Comparison of ENCODE assay signal across 17 cellular contexts in genomic region chr6:34795836-34796425, GRCh38. TPM values are rescaled to one million over a fixed set of nuclear protein-coding genes. Genes with fewer than 3 reads are reported as not detected.
DNase-seq lines count a peak whose midpoint lies in the region; ATAC-seq and TF ChIP-seq lines count a peak whose summit lies in the region.
"Had no signal": no experiment of that assay in that cellular context is flagged by ENCODE, and none has a peak within 500 bp of the region (broad histone marks: within the 10 kb centered on the region; RNA-seq: fewer than 3 reads in every experiment).

No MANE protein-coding gene starts in this region.

- H4K20me1 ChIP-seq in IMR-90 (ENCODE audit: insufficient read depth, low read length): peaks cover 21% of the 10 kb centered on the region; the same call in 1 of the 2 replicates

- BruUV-seq in Caco-2 (replicated peaks; lab: Mats Ljungman, UMichigan) (no TSS peak), IMR-90 (replicated peaks; lab: Mats Ljungman, UMichigan) (no TSS peak)

- no peak for TF ChIP-seq CTCF in Caco-2 (IDR thresholded peaks at IDR 0.05; ENCODE audit: insufficient read depth in 1 of 2, low read depth in 1 of 2, low read length in 1 of 2, severe bottlenecking in 1 of 2, unreplicated experiment in 1 of 2)
- no peak for TF ChIP-seq CTCF in IMR-90 (conservative IDR thresholded peaks at IDR 0.05; ENCODE audit: low read depth, low read length)
- no peak for TF ChIP-seq CTCF in mesothelial cell of epicardium (IDR thresholded peaks at IDR 0.05; ENCODE audit: unreplicated experiment)

- intact Hi-C loops in Caco-2 (cut with micrococcal nuclease; ENCODE audit: unreplicated experiment): no loop called here
- intact Hi-C loops in IMR-90 (cut with micrococcal nuclease): no loop called here

- H3K9ac ChIP-seq in IMR-90 (ENCODE audit: low read depth, low read length): no peak overlapping the region

- H4K8ac ChIP-seq in IMR-90 (ENCODE audit: low read depth in 2 of 2, low read length in 2 of 2): no peak overlapping the region

- in situ Hi-C loops in IMR-90 (cut with MboI; ENCODE audit: low sequenced_read_pairs): no loop called here

- H3K23ac ChIP-seq in IMR-90 (ENCODE audit: low read depth, low read length): no peak overlapping the region

- H3K4me1 Mint-ChIP-seq in Caco-2 (ENCODE audit: low read depth, unreplicated experiment) (peaks cover 16% of the 10 kb centered on the region), mesothelial cell of epicardium (peaks cover 33% of the 10 kb centered on the region)
- H3K4me1 Mint-ChIP-seq in stimulated activated naive B cell treated with anti-CD40 and anti-IgM and Interleukin-4, amounts not matched to agents 10 μg/mL and 1 μg/mL and 100 μg/mL, for 72 hours: peaks cover 17 to 30% of the 10 kb centered on the region in 2 donors

- dilution Hi-C loops in IMR-90 (cut with HindIII; ENCODE audit: low sequenced_read_pairs, unreplicated experiment): no loop called here

- no peak overlapping the region for H3K18ac ChIP-seq in IMR-90 (ENCODE audit: low read depth, low read length)

- H3K14ac ChIP-seq in IMR-90 (replicated peaks; ENCODE audit: low read depth, low read length): no peak overlapping the region

- no peak overlapping the region for H2AK5ac ChIP-seq in IMR-90 (ENCODE audit: low read depth, low read length)

- H2BK20ac ChIP-seq in IMR-90 (ENCODE audit: low read depth, low read length): no peak overlapping the region

- no peak overlapping the region for H3K27ac ChIP-seq in IMR-90 (ENCODE audit: insufficient read depth, low read length)
- H3K27ac ChIP-seq: HL-60, thyroid gland had no signal

- no peak overlapping the region for H2BK120ac ChIP-seq in IMR-90 (ENCODE audit: low read depth, low read length)

- H3K27ac Mint-ChIP-seq in Caco-2 (ENCODE audit: unreplicated experiment) (peak overlapping the region; percentile 42), mesothelial cell of epicardium (peak overlapping the region; percentile 76)
- no peak overlapping the region for H3K27ac Mint-ChIP-seq in stimulated activated naive B cell treated with anti-CD40 and anti-IgM and Interleukin-4, amounts not matched to agents 10 μg/mL and 1 μg/mL and 100 μg/mL, for 72 hours
- H3K27ac Mint-ChIP-seq: activated T-helper 17 cell treated with anti-CD3 and anti-CD28 coated beads, Interleukin-2, amount 50 U/mL, for 72 hours had no signal

- ATAC-seq in IMR-90 (ENCODE audit: low read depth): peak; percentile 60
- no peak for ATAC-seq in stimulated activated naive B cell treated with anti-CD40 and anti-IgM and Interleukin-4, amounts not matched to agents 10 μg/mL and 1 μg/mL and 100 μg/mL, for 72 hours (replicated peaks)
- ATAC-seq in GM21360 (IDR thresholded peaks at IDR 0.05; ENCODE audit: unreplicated experiment): no peak
- ATAC-seq in GM18520 (IDR thresholded peaks at IDR 0.05; ENCODE audit: unreplicated experiment): no peak
- ATAC-seq: activated T-helper 17 cell treated with anti-CD3 and anti-CD28 coated beads, Interleukin-2, amount 50 U/mL, for 72 hours had no signal

- no CpG with 5 or more reads among the region's 2 CpGs for WGBS in IMR-90 (ENCODE audit: extremely low coverage in 2 of 2, insufficient read length in 1 of 2), 2 experiments

- H3K27me3 Mint-ChIP-seq in Caco-2 (ENCODE audit: insufficient read depth, unreplicated experiment) (no peaks in the 10 kb centered on the region), mesothelial cell of epicardium (ENCODE audit: low read depth) (no peaks in the 10 kb centered on the region)
- H3K27me3 Mint-ChIP-seq in stimulated activated naive B cell treated with anti-CD40 and anti-IgM and Interleukin-4, amounts not matched to agents 10 μg/mL and 1 μg/mL and 100 μg/mL, for 72 hours: no peaks in the 10 kb centered on the region
- H3K27me3 Mint-ChIP-seq: activated T-helper 17 cell treated with anti-CD3 and anti-CD28 coated beads, Interleukin-2, amount 50 U/mL, for 72 hours had no signal

- H3K36me3 ChIP-seq in Caco-2 (ENCODE audit: control insufficient read depth, insufficient read depth, low read length) (no peaks in the 10 kb centered on the region; the same call in 1 of the 2 replicates), IMR-90 (ENCODE audit: control insufficient read depth, insufficient read depth, low read length) (no peaks in the 10 kb centered on the region)
- H3K36me3 ChIP-seq: right lobe of liver, thyroid gland had no signal

- H3K36me3 Mint-ChIP-seq in Caco-2 (ENCODE audit: insufficient read depth, unreplicated experiment): peaks cover 27% of the 10 kb centered on the region
- no peaks in the 10 kb centered on the region for H3K36me3 Mint-ChIP-seq in mesothelial cell of epicardium
- peaks cover 3 to 12% of the 10 kb centered on the region in 2 donors for H3K36me3 Mint-ChIP-seq in stimulated activated naive B cell treated with anti-CD40 and anti-IgM and Interleukin-4, amounts not matched to agents 10 μg/mL and 1 μg/mL and 100 μg/mL, for 72 hours

- H3K4me3 ChIP-seq in Caco-2 (ENCODE audit: low read depth, low read length) (no peak overlapping the region), IMR-90 (ENCODE audit: insufficient read depth, low read depth, low read length) (no peak overlapping the region)
- H3K4me3 ChIP-seq: lung, right lobe of liver, thyroid gland had no signal

- H3K27me3 ChIP-seq in Caco-2 (replicated peaks; ENCODE audit: control insufficient read depth, insufficient read depth, low read length): no peaks in the 10 kb centered on the region
- H3K27me3 ChIP-seq in IMR-90 (ENCODE audit: control insufficient read depth, insufficient read depth, low read length): no peaks in the 10 kb centered on the region
- H3K27me3 ChIP-seq: right lobe of liver, thyroid gland had no signal

- H3K4me3 Mint-ChIP-seq in Caco-2 (ENCODE audit: unreplicated experiment) (peak overlapping the region; percentile 11), mesothelial cell of epicardium (no peak overlapping the region)
- H3K4me3 Mint-ChIP-seq in stimulated activated naive B cell treated with anti-CD40 and anti-IgM and Interleukin-4, amounts not matched to agents 10 μg/mL and 1 μg/mL and 100 μg/mL, for 72 hours: no peak overlapping the region
- H3K4me3 Mint-ChIP-seq: activated T-helper 17 cell treated with anti-CD3 and anti-CD28 coated beads, Interleukin-2, amount 50 U/mL, for 72 hours had no signal

- no peak for TF ChIP-seq POLR2A in IMR-90 (IDR thresholded peaks at IDR 0.05; ENCODE audit: low read depth, low read length)

- H2AFZ ChIP-seq in IMR-90 (replicated peaks; ENCODE audit: low read length, poor library complexity): no peak overlapping the region

- H2AK9ac ChIP-seq in IMR-90 (replicated peaks; ENCODE audit: low read depth, low read length, poor library complexity): no peak overlapping the region

- H3K4me2 ChIP-seq in IMR-90 (ENCODE audit: low read depth, low read length): no peak overlapping the region

- H3K9me3 ChIP-seq in Caco-2 (no peaks in the 10 kb centered on the region), IMR-90 (ENCODE audit: control insufficient read depth, insufficient read depth, low read length) (no peaks in the 10 kb centered on the region)
- H3K9me3 ChIP-seq: right lobe of liver, thyroid gland had no signal

- no peak for TF ChIP-seq RAD21 in IMR-90 (IDR thresholded peaks at IDR 0.05; ENCODE audit: low read length)

- DNase-seq in Caco-2 (no peak), IMR-90 (peak; percentile 64), dermis blood vessel endothelial cell (peak; percentile 30), mesothelial cell of epicardium (ENCODE audit: low spot score in 2 of 2, unreplicated experiment in 2 of 2) (no peak), D341Med (ENCODE audit: low spot score) (no peak)
- DNase-seq in stimulated activated naive B cell treated with anti-CD40 and anti-IgM and Interleukin-4, amounts not matched to agents 10 μg/mL and 1 μg/mL and 100 μg/mL, for 72 hours: no peak
- DNase-seq: DMS 273 treated with DMSO at 0.1 percent for 48 hours, Kasumi-1, NCI-H1930, NCI-H526, right lobe of liver, thyroid gland had no signal

- H2BK5ac ChIP-seq in IMR-90 (ENCODE audit: low read depth, low read length, poor library complexity, severe bottlenecking): no peak overlapping the region

- no peak overlapping the region for H4K5ac ChIP-seq in IMR-90 (ENCODE audit: low read depth, low read length)

- CTCF ChIA-PET in Caco-2 (lab: Charles Lee): no interaction called here
- CTCF ChIA-PET in IMR-90 (lab: Yijun Ruan, JAX): no interaction called here

- H3K79me1 ChIP-seq in IMR-90 (ENCODE audit: low read depth in 1 of 2, low read length in 2 of 2): peaks cover 3 to 9% of the 10 kb centered on the region in 2 experiments; a peak in 3 of 4 replicates

- H3K4me1 ChIP-seq in Caco-2: peaks cover 53% of the 10 kb centered on the region
- H3K4me1 ChIP-seq in IMR-90 (ENCODE audit: control insufficient read depth, insufficient read depth, low read length): peaks cover 6% of the 10 kb centered on the region; the same call in 1 of the 2 replicates

- H3K4ac ChIP-seq in IMR-90 (ENCODE audit: low read depth, low read length): no peak overlapping the region

- POLR2A ChIA-PET in Caco-2 (lab: Charles Lee): no interaction called here
- POLR2A ChIA-PET in IMR-90 (lab: Charles Lee; ENCODE audit: unreplicated experiment): no interaction called here

- no peak overlapping the region for H2BK15ac ChIP-seq in IMR-90 (ENCODE audit: low read depth, low read length)

- H3K9me3 Mint-ChIP-seq in Caco-2 (ENCODE audit: unreplicated experiment) (no peaks in the 10 kb centered on the region), mesothelial cell of epicardium (no peaks in the 10 kb centered on the region)
- no peaks in the 10 kb centered on the region for H3K9me3 Mint-ChIP-seq in stimulated activated naive B cell treated with anti-CD40 and anti-IgM and Interleukin-4, amounts not matched to agents 10 μg/mL and 1 μg/mL and 100 μg/mL, for 72 hours
- H3K9me3 Mint-ChIP-seq: activated T-helper 17 cell treated with anti-CD3 and anti-CD28 coated beads, Interleukin-2, amount 50 U/mL, for 72 hours had no signal

- no peak overlapping the region for H3K56ac ChIP-seq in IMR-90 (ENCODE audit: extremely low read depth, insufficient read depth, low read length)

- no peak overlapping the region for H4K91ac ChIP-seq in IMR-90 (ENCODE audit: insufficient read depth, low read depth, low read length)

- peaks cover 6% of the 10 kb centered on the region; the same call in 1 of the 2 replicates for H3K9me1 ChIP-seq in IMR-90 (ENCODE audit: insufficient read depth, low read length)

RNA-seq across cellular contexts. Expression of gene BLTP3A, which starts 4.0 kb away (rescaled TPM):
- total RNA-seq in Caco-2 (2022): 40.3 and 41.6 TPM in 2 replicates
- 4.2 and 4.7 TPM in 2 replicates for total RNA-seq in IMR-90 (2012; rRNA removed)
- polyA plus RNA-seq in IMR-90 (2012; rRNA removed): 3.0 and 3.1 TPM in 2 replicates
- polyA plus RNA-seq in IMR-90 (2012; cell fraction: cytosol; rRNA removed): 1.6 and 1.9 TPM in 2 replicates
- 1.9 and 3.6 TPM in 2 replicates for polyA plus RNA-seq in IMR-90 (2012; cell fraction: nucleus; rRNA removed; ENCODE audit: low replicate concordance)
- 9.7 and 20.2 TPM in 2 replicates for total RNA-seq in dermis blood vessel endothelial cell
- 14.6 to 14.9 TPM (median 14.7 TPM) in 3 replicates for total RNA-seq in mesothelial cell of epicardium

RNA-seq across cellular contexts. Expression of gene SNRPC, which starts 38.6 kb away (rescaled TPM):
- total RNA-seq in Caco-2 (2022) (168 and 189 TPM in 2 replicates), IMR-90 (2012; rRNA removed) (84.8 and 87.5 TPM in 2 replicates), dermis blood vessel endothelial cell (37.8 and 45.0 TPM in 2 replicates), mesothelial cell of epicardium (112 to 113 TPM (median 113 TPM) in 3 replicates)
- 343 and 345 TPM in 2 replicates for polyA plus RNA-seq in IMR-90 (2012; rRNA removed)
- polyA plus RNA-seq in IMR-90 (2012; cell fraction: cytosol; rRNA removed): 212 and 293 TPM in 2 replicates
- polyA plus RNA-seq in IMR-90 (2012; cell fraction: nucleus; rRNA removed; ENCODE audit: low replicate concordance): 80.3 and 130 TPM in 2 replicates

Comparison
In these comparisons a context has a peak if more than half of its experiments do, and no peak if none do; other contexts are left out.
1. DNase-seq: peak in IMR-90 (single experiment) and dermis blood vessel endothelial cell (single experiment); none in Caco-2 (0 of 2), mesothelial cell of epicardium (0 of 2), D341Med (single experiment) and stimulated activated naive B cell treated with anti-CD40 and anti-IgM and Interleukin-4, amounts not matched to agents 10 μg/mL and 1 μg/mL and 100 μg/mL, for 72 hours (single experiment).